ENCODE assay signal across 20 cellular contexts in genomic region chr22:46224044-46224746, GRCh38. TPM values are rescaled to one million over a fixed set of nuclear protein-coding genes. Genes with fewer than 3 reads are reported as not detected.
"Had no signal": no experiment of that assay in that cellular context is flagged by ENCODE, and none has a peak within 500 bp of the region (broad histone marks: within the 10 kb centered on the region; RNA-seq: fewer than 3 reads in every experiment).

No MANE protein-coding gene starts in this region.

- H3K27ac ChIP-seq: dorsolateral prefrontal cortex, suprapubic skin, vagina had no signal

- H3K9me3 Mint-ChIP-seq: activated T-cell treated with anti-CD3 and anti-CD28 coated beads, Interleukin-2, amount 50 U/mL, for 4 hours; mesothelial cell of epicardium; natural killer cell treated with Interleukin-12 subunit alpha and Interleukin-12 subunit beta and Interleukin-15 and Interleukin-18, amount 100 ng/mL, for 72 hours; stimulated activated naive CD8-positive, alpha-beta T cell treated with anti-CD3 and anti-CD28 coated beads, Interleukin-15, amount 100 ng/mL, for 72 hours; T-helper 1 cell treated with Interleukin-12 subunit alpha and Interleukin-12 subunit beta and Interleukin-4 antibody, amounts not matched to agents 30 μg/mL and 1 μg/mL, for 36 hours had no signal

- H3K4me3 ChIP-seq: dorsolateral prefrontal cortex, suprapubic skin, vagina had no signal

- H3K9me3 ChIP-seq: suprapubic skin, vagina had no signal

- DNase-seq: activated CD4-positive, alpha-beta T cell treated with anti-CD3 and anti-CD28 coated beads, Interleukin-2, amount 50 U/mL, for 1 hour; activated CD8-positive, alpha-beta memory T cell treated with anti-CD3 and anti-CD28 coated beads, Interleukin-2, amount 50 U/mL, for 4 hours; activated effector memory CD4-positive, alpha-beta T cell treated with Interleukin-2 at 50 U/mL for 16 hours; activated naive CD4-positive, alpha-beta T cell treated with anti-CD3 and anti-CD28 coated beads, Interleukin-2, amount 50 U/mL, for 16 hours; activated T-cell treated with anti-CD3 and anti-CD28 coated beads, Interleukin-2, amount 50 U/mL, for 4 hours; dorsolateral prefrontal cortex; foreskin fibroblast; occipital lobe; small intestine; stimulated activated CD4-positive, alpha-beta T cell treated with anti-CD3 and anti-CD28 coated beads, Interleukin-15, amount 100 ng/mL, for 24 hours; stimulated activated CD4-positive, alpha-beta T cell treated with anti-CD3 and anti-CD28 coated beads, Interleukin-2, amount 100 ng/mL, for 48 hours; stimulated activated naive CD8-positive, alpha-beta T cell treated with anti-CD3 and anti-CD28 coated beads, Interleukin-15, amount 100 ng/mL, for 72 hours had no signal

- H3K27ac Mint-ChIP-seq: mesothelial cell of epicardium; T-helper 1 cell treated with Interleukin-12 subunit alpha and Interleukin-12 subunit beta and Interleukin-4 antibody, amounts not matched to agents 30 μg/mL and 1 μg/mL, for 36 hours had no signal

- H3K4me1 ChIP-seq: suprapubic skin, vagina had no signal

- H3K27me3 Mint-ChIP-seq: natural killer cell treated with Interleukin-12 subunit alpha and Interleukin-12 subunit beta and Interleukin-15 and Interleukin-18, amount 100 ng/mL, for 72 hours; stimulated activated naive CD8-positive, alpha-beta T cell treated with anti-CD3 and anti-CD28 coated beads, Interleukin-15, amount 100 ng/mL, for 72 hours had no signal

- H3K4me3 Mint-ChIP-seq: activated T-cell treated with anti-CD3 and anti-CD28 coated beads, Interleukin-2, amount 50 U/mL, for 4 hours; mesothelial cell of epicardium; natural killer cell treated with Interleukin-12 subunit alpha and Interleukin-12 subunit beta and Interleukin-15 and Interleukin-18, amount 100 ng/mL, for 72 hours; stimulated activated naive CD8-positive, alpha-beta T cell treated with anti-CD3 and anti-CD28 coated beads, Interleukin-15, amount 100 ng/mL, for 72 hours; T-helper 1 cell treated with Interleukin-12 subunit alpha and Interleukin-12 subunit beta and Interleukin-4 antibody, amounts not matched to agents 30 μg/mL and 1 μg/mL, for 36 hours had no signal

- ATAC-seq: activated CD4-positive, CD25-positive, alpha-beta regulatory T cell treated with anti-CD3 and anti-CD28 coated beads, Interleukin-2, amount 50 U/mL, for 24 hours; activated T-cell treated with anti-CD3 and anti-CD28 coated beads, Interleukin-2, amount 50 U/mL, for 4 hours; stimulated activated naive CD8-positive, alpha-beta T cell treated with anti-CD3 and anti-CD28 coated beads, Interleukin-15, amount 100 ng/mL, for 72 hours had no signal

- H3K27me3 ChIP-seq: dorsolateral prefrontal cortex, suprapubic skin, vagina had no signal

RNA-seq across cellular contexts. Expression of gene PKDREJ, which starts 38.9 kb away (rescaled TPM):
- total RNA-seq: activated T-cell treated with anti-CD3 and anti-CD28 coated beads, Interleukin-2, amount 50 U/mL, for 4 hours; glomerular endothelial cell; lung microvascular endothelial cell; vagina had no signal
